Comparison of ENCODE assay signal across 29 cellular contexts in the genomic region with DNA sequence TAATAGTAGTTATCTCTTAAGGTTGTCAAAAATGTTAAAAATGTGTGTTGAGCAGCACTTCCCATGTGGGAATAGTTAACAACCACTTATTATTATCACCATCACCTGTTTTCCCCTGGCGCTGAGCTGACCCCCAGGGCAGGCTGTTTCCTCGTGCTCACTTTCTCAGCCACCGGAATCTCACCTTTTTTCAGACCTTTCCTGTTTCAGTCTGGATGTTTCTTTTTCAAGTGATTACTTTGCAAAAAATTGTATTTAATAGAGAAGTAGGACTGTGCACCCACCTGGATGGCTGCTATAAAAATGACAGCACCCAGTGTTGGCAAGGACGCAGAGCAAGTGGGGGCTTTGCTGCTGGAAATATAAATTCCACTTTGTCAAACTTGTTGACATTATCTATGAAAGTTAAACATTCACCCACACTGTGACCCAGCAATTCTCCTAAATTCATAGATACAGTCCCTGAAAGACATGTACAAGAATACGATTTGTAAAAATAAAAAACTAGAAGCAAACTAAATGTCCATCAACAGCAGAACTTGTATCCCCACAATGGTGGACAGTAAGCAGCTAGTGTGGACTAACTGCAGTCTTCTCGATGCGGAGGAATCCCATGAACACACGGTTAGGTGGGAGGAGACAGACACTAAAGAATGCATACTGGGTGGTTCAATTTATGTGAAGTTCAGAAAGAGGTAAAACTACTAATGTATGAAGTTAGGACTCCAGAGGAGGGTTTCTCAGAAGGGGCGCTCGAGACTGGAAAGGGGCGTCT.
DNase-seq lines count a peak whose midpoint lies in the region; ATAC-seq, FAIRE-seq and TF ChIP-seq lines count a peak whose summit lies in the region.
"Had no signal": no experiment of that assay in that cellular context is flagged by ENCODE, and none has a peak within 500 bp of the region (broad histone marks: within the 10 kb centered on the region; RNA-seq: fewer than 3 reads in every experiment).

No MANE protein-coding gene starts in this region.

- in situ Hi-C loops in mammary epithelial cell (cut with MboI; ENCODE audit: low sequenced_read_pairs in 2 of 2), result no loop called here

- no peaks in the 10 kb centered on the region for H3K9me3 Mint-ChIP-seq in MCF 10A (ENCODE audit: unreplicated experiment)
- H3K9me3 Mint-ChIP-seq in CD8-positive, alpha-beta T cell, result no peaks in the 10 kb centered on the region
- H3K9me3 Mint-ChIP-seq: activated naive CD8-positive, alpha-beta T cell treated with anti-CD3 and anti-CD28 coated beads, Interleukin-2, amount 50 U/mL, for 24 hours; activated T-cell treated with anti-CD3 and anti-CD28 coated beads, Interleukin-2, amount 50 U/mL, for 4 hours; central memory CD8-positive, alpha-beta T cell; dendritic cell treated with granulocyte-macrophage colony-stimulating factor and Interleukin-4, amounts not matched to agents 40 ng/mL and 50 ng/mL, for 4 days; stimulated activated effector memory CD8-positive, alpha-beta T cell treated with anti-CD3 and anti-CD28 coated beads, Interleukin-12 subunit alpha, Interleukin-12 subunit beta, amount 100 ng/mL, for 72 hours had no signal

- H3K4me2 ChIP-seq in mammary epithelial cell (ENCODE audit: insufficient read depth, low read depth, low read length), result peak overlapping the region; percentile 31

- H3K4me3 Mint-ChIP-seq in MCF 10A (ENCODE audit: unreplicated experiment), result no peak overlapping the region
- H3K4me3 Mint-ChIP-seq in CD8-positive, alpha-beta T cell, result no peak overlapping the region
- H3K4me3 Mint-ChIP-seq: activated CD8-positive, alpha-beta memory T cell treated with anti-CD3 and anti-CD28 coated beads, Interleukin-2, amount 10 ng/mL, durations not matched to agents 7 days and 5 days; activated naive CD8-positive, alpha-beta T cell treated with anti-CD3 and anti-CD28 coated beads, Interleukin-2, amount 50 U/mL, for 24 hours; activated T-cell treated with anti-CD3 and anti-CD28 coated beads, Interleukin-2, amount 50 U/mL, for 4 hours; central memory CD8-positive, alpha-beta T cell; dendritic cell treated with granulocyte-macrophage colony-stimulating factor and Interleukin-4, amounts not matched to agents 40 ng/mL and 50 ng/mL, for 4 days; stimulated activated effector memory CD8-positive, alpha-beta T cell treated with anti-CD3 and anti-CD28 coated beads, Interleukin-12 subunit alpha, Interleukin-12 subunit beta, amount 100 ng/mL, for 72 hours had no signal

- intact Hi-C loops in mammary epithelial cell (cut with micrococcal nuclease) (no loop called here), MCF 10A (cut with micrococcal nuclease) (no loop called here)
- intact Hi-C loops in CD8-positive, alpha-beta T cell (cut with DNase I, micrococcal nuclease), result no loop called here

- H3K4me3 ChIP-seq in mammary epithelial cell (replicated peaks in 1 of 3; ENCODE audit: insufficient read depth in 1 of 3, low read depth in 2 of 3, low read length in 3 of 3), result no peak overlapping the region
- no peak overlapping the region for H3K4me3 ChIP-seq in CD8-positive, alpha-beta T cell (ENCODE audit: low read depth, low read length)
- H3K4me3 ChIP-seq: prostate gland had no signal

- H3K27me3 ChIP-seq in mammary epithelial cell (ENCODE audit: insufficient read depth, low read length), result no peaks in the 10 kb centered on the region
- no peaks in the 10 kb centered on the region for H3K27me3 ChIP-seq in CD8-positive, alpha-beta T cell (ENCODE audit: insufficient read depth, low read length)

- no peak for DNase-seq in mammary epithelial cell
- DNase-seq in MCF 10A (ENCODE audit: unreplicated experiment), result no peak
- DNase-seq in left lobe of liver (ENCODE audit: low spot score), result no peak
- peak; percentile 14 for DNase-seq in omental fat pad (ENCODE audit: low spot score)
- DNase-seq in NCI-H1048 (lab: John Stamatoyannopoulos, UW), result no peak
- DNase-seq in CD8-positive, alpha-beta T cell, result no peak
- no peak for DNase-seq in urothelium cell line (ENCODE audit: low spot score)
- DNase-seq in NOMO-1 (lab: John Stamatoyannopoulos, UW; ENCODE audit: unreplicated experiment in 2 of 2), result no peak
- DNase-seq: 8988T; activated CD4-positive, alpha-beta T cell treated with anti-CD3 and anti-CD28 coated beads, Interleukin-2, amount 50 U/mL, for 1 hour; activated CD4-positive, CD25-positive, alpha-beta regulatory T cell; activated CD8-positive, alpha-beta memory T cell treated with anti-CD3 and anti-CD28 coated beads, Interleukin-2, amount 10 ng/mL, durations not matched to agents 7 days and 5 days; activated naive CD4-positive, alpha-beta T cell; activated naive CD8-positive, alpha-beta T cell treated with anti-CD3 and anti-CD28 coated beads, Interleukin-2, amount 50 U/mL, for 24 hours; activated T-cell treated with anti-CD3 and anti-CD28 coated beads, Interleukin-2, amount 50 U/mL, for 4 hours; Calu3; DMS79 treated with DMSO at 0.1 percent for 48 hours; GDM1; glutamatergic neuron; NCI-H146; NCI-H2107; NCI-H446 treated with DMSO at 0.1 percent for 48 hours; RPMI8226 had no signal

- H3K27me3 Mint-ChIP-seq in MCF 10A (ENCODE audit: insufficient read depth, unreplicated experiment), result no peaks in the 10 kb centered on the region
- peaks cover under 1% of the 10 kb centered on the region for H3K27me3 Mint-ChIP-seq in CD8-positive, alpha-beta T cell (ENCODE audit: low read depth)

- no peak for TF ChIP-seq CTCF in mammary epithelial cell (conservative IDR thresholded peaks at IDR 0.05 in 1 of 2, IDR thresholded peaks at IDR 0.05 in 1 of 2; ENCODE audit: extremely low read depth in 1 of 2, insufficient read depth in 1 of 2, low read depth in 1 of 2, low read length in 2 of 2)
- no peak for TF ChIP-seq CTCF in MCF 10A (IDR thresholded peaks at IDR 0.05; ENCODE audit: unreplicated experiment)
- no peak for TF ChIP-seq CTCF in omental fat pad (IDR thresholded peaks at IDR 0.05)
- no peak for TF ChIP-seq CTCF in CD8-positive, alpha-beta T cell (IDR thresholded peaks at IDR 0.05)

- WGBS in mammary epithelial cell (ENCODE audit: low coverage, missing lambda C conversion rate), result 69% methylated on average over 11 of the region's 11 CpGs

- H2AFZ ChIP-seq in mammary epithelial cell (ENCODE audit: low read depth, low read length), result no peak overlapping the region

- no peaks in the 10 kb centered on the region for H3K79me2 ChIP-seq in mammary epithelial cell (ENCODE audit: insufficient read depth, low read length)

- no peak overlapping the region for H3K9ac ChIP-seq in mammary epithelial cell (ENCODE audit: insufficient read depth, low read length)

- BruUV-seq in mammary epithelial cell (replicated peaks; lab: Mats Ljungman, UMichigan), result no TSS peak
- BruUV-seq in MCF 10A (replicated peaks; lab: Mats Ljungman, UMichigan), result no TSS peak

- H3K27ac Mint-ChIP-seq in MCF 10A (ENCODE audit: low read depth, unreplicated experiment), result no peak overlapping the region
- H3K27ac Mint-ChIP-seq in CD8-positive, alpha-beta T cell, result no peak overlapping the region
- H3K27ac Mint-ChIP-seq: activated CD8-positive, alpha-beta memory T cell treated with anti-CD3 and anti-CD28 coated beads, Interleukin-2, amount 10 ng/mL, durations not matched to agents 7 days and 5 days; activated naive CD8-positive, alpha-beta T cell treated with anti-CD3 and anti-CD28 coated beads, Interleukin-2, amount 50 U/mL, for 24 hours; dendritic cell treated with granulocyte-macrophage colony-stimulating factor and Interleukin-4, amounts not matched to agents 40 ng/mL and 50 ng/mL, for 4 days; stimulated activated effector memory CD8-positive, alpha-beta T cell treated with anti-CD3 and anti-CD28 coated beads, Interleukin-12 subunit alpha, Interleukin-12 subunit beta, amount 100 ng/mL, for 72 hours had no signal

- H3K4me1 ChIP-seq in mammary epithelial cell (ENCODE audit: insufficient read depth, low read length), result peaks cover 10% of the 10 kb centered on the region
- H3K4me1 ChIP-seq in CD8-positive, alpha-beta T cell (ENCODE audit: insufficient read depth, low read length), result no peaks in the 10 kb centered on the region
- H3K4me1 ChIP-seq: prostate gland had no signal

- dilution Hi-C loops in mammary epithelial cell (cut with HindIII; ENCODE audit: low sequenced_read_pairs), result no loop called here

- peaks cover 8% of the 10 kb centered on the region for H3K4me1 Mint-ChIP-seq in MCF 10A (ENCODE audit: insufficient read depth, unreplicated experiment)
- H3K4me1 Mint-ChIP-seq in CD8-positive, alpha-beta T cell (ENCODE audit: low read depth), result peaks cover 3% of the 10 kb centered on the region
- H3K4me1 Mint-ChIP-seq: activated CD8-positive, alpha-beta memory T cell treated with anti-CD3 and anti-CD28 coated beads, Interleukin-2, amount 10 ng/mL, durations not matched to agents 7 days and 5 days; activated naive CD8-positive, alpha-beta T cell treated with anti-CD3 and anti-CD28 coated beads, Interleukin-2, amount 50 U/mL, for 24 hours; central memory CD8-positive, alpha-beta T cell; stimulated activated effector memory CD8-positive, alpha-beta T cell treated with anti-CD3 and anti-CD28 coated beads, Interleukin-12 subunit alpha, Interleukin-12 subunit beta, amount 100 ng/mL, for 72 hours had no signal

- H3K27ac ChIP-seq in mammary epithelial cell (ENCODE audit: insufficient read depth, low read depth, low read length), result no peak overlapping the region
- H3K27ac ChIP-seq in CD8-positive, alpha-beta T cell (ENCODE audit: low read depth, low read length), result no peak overlapping the region
- H3K27ac ChIP-seq: C4-2B, prostate gland had no signal

- H3K9me3 ChIP-seq in mammary epithelial cell (replicated peaks; ENCODE audit: insufficient read depth, low read length), result no peaks in the 10 kb centered on the region
- H3K9me3 ChIP-seq in CD8-positive, alpha-beta T cell (ENCODE audit: low read length), result no peaks in the 10 kb centered on the region
- H3K9me3 ChIP-seq: prostate gland had no signal

- POLR2A ChIA-PET in MCF 10A (lab: Yijun Ruan, JAX), result no interaction called here
- POLR2A ChIA-PET in CD8-positive, alpha-beta T cell (lab: Charles Lee), result no interaction called here

- FAIRE-seq in urothelium cell line (lab: Jason Lieb, UNC), result no peak

- H4K20me1 ChIP-seq in mammary epithelial cell (ENCODE audit: insufficient read depth, low read length), result no peaks in the 10 kb centered on the region

- CTCF ChIA-PET in mammary epithelial cell (lab: Charles Lee; ENCODE audit: low non-redundant PET) (no interaction called here), MCF 10A (lab: Yijun Ruan, JAX) (no interaction called here)
- CTCF ChIA-PET in CD8-positive, alpha-beta T cell (lab: Charles Lee), result no interaction called here

- ATAC-seq in left lobe of liver (peak; percentile 42), omental fat pad (ENCODE audit: low FRiP score) (no peak)
- ATAC-seq in CD8-positive, alpha-beta T cell, result no peak
- ATAC-seq: activated CD8-positive, alpha-beta memory T cell treated with anti-CD3 and anti-CD28 coated beads, Interleukin-2, amount 10 ng/mL, durations not matched to agents 7 days and 5 days; activated naive CD8-positive, alpha-beta T cell treated with anti-CD3 and anti-CD28 coated beads, Interleukin-2, amount 50 U/mL, for 24 hours; activated T-cell treated with anti-CD3 and anti-CD28 coated beads, Interleukin-2, amount 50 U/mL, for 4 hours; esophagus mucosa; stimulated activated effector memory CD8-positive, alpha-beta T cell treated with anti-CD3 and anti-CD28 coated beads, Interleukin-12 subunit alpha, Interleukin-12 subunit beta, amount 100 ng/mL, for 72 hours had no signal

- no peaks in the 10 kb centered on the region for H3K36me3 Mint-ChIP-seq in MCF 10A (ENCODE audit: insufficient read depth, unreplicated experiment)
- no peaks in the 10 kb centered on the region for H3K36me3 Mint-ChIP-seq in CD8-positive, alpha-beta T cell
- H3K36me3 Mint-ChIP-seq: activated CD8-positive, alpha-beta memory T cell treated with anti-CD3 and anti-CD28 coated beads, Interleukin-2, amount 10 ng/mL, durations not matched to agents 7 days and 5 days; stimulated activated effector memory CD8-positive, alpha-beta T cell treated with anti-CD3 and anti-CD28 coated beads, Interleukin-12 subunit alpha, Interleukin-12 subunit beta, amount 100 ng/mL, for 72 hours had no signal

- H3K36me3 ChIP-seq in mammary epithelial cell (ENCODE audit: insufficient read depth, low read length), result no peaks in the 10 kb centered on the region
- no peaks in the 10 kb centered on the region for H3K36me3 ChIP-seq in CD8-positive, alpha-beta T cell (ENCODE audit: insufficient read depth, low read length)
- H3K36me3 ChIP-seq: prostate gland had no signal
